18 cellular contexts compared by ENCODE assay signal in genomic region chr2:149422337-149422990, GRCh38.
DNase-seq lines count a peak whose midpoint lies in the region; ATAC-seq, FAIRE-seq and TF ChIP-seq lines count a peak whose summit lies in the region.
"Had no signal": no experiment of that assay in that cellular context is flagged by ENCODE, and none has a peak within 500 bp of the region (broad histone marks: within the 10 kb centered on the region; RNA-seq: fewer than 3 reads in every experiment).

No MANE protein-coding gene starts in this region.

- TF ChIP-seq CTCF in astrocyte of the spinal cord (IDR thresholded peaks at IDR 0.05; ENCODE audit: low read depth, low read length), result no peak

- no peak for ATAC-seq in activated T-cell treated with anti-CD3 and anti-CD28 coated beads, Interleukin-2, amount 50 U/mL, for 72 hours (replicated peaks in 1 of 2)
- ATAC-seq in T-helper 17 cell, result no peak
- ATAC-seq: Right ventricle myocardium inferior had no signal

- no peak overlapping the region for H3K27ac Mint-ChIP-seq in activated T-cell treated with anti-CD3 and anti-CD28 coated beads, Interleukin-2, amount 50 U/mL, for 72 hours
- H3K27ac Mint-ChIP-seq in T-helper 17 cell, result no peak overlapping the region
- H3K27ac Mint-ChIP-seq in activated CD4-positive, alpha-beta memory T cell treated with anti-CD3 and anti-CD28 coated beads, Interleukin-2, amount 10 ng/mL, durations not matched to agents 7 days and 5 days, result no peak overlapping the region

- POLR2A ChIA-PET in activated CD4-positive, alpha-beta memory T cell treated with anti-CD3 and anti-CD28 coated beads, Interleukin-2, amount 10 ng/mL, durations not matched to agents 7 days and 5 days (lab: Charles Lee), result no interaction called here

- in situ Hi-C loops in astrocyte of the spinal cord (cut with HindIII; ENCODE audit: low sequenced_read_pairs), result no loop called here

- no peaks in the 10 kb centered on the region for H3K36me3 Mint-ChIP-seq in activated T-cell treated with anti-CD3 and anti-CD28 coated beads, Interleukin-2, amount 50 U/mL, for 72 hours (ENCODE audit: insufficient read depth in 2 of 2)
- peaks cover 2% of the 10 kb centered on the region for H3K36me3 Mint-ChIP-seq in T-helper 17 cell (ENCODE audit: low read depth)
- H3K36me3 Mint-ChIP-seq in activated CD4-positive, alpha-beta memory T cell treated with anti-CD3 and anti-CD28 coated beads, Interleukin-2, amount 10 ng/mL, durations not matched to agents 7 days and 5 days (ENCODE audit: low read depth), result no peaks in the 10 kb centered on the region

- FAIRE-seq in HTR-8/SVneo (lab: Jason Lieb, UNC), result peak; percentile 58

- CTCF ChIA-PET in activated CD4-positive, alpha-beta memory T cell treated with anti-CD3 and anti-CD28 coated beads, Interleukin-2, amount 10 ng/mL, durations not matched to agents 7 days and 5 days (lab: Charles Lee), result no interaction called here

- H3K4me3 Mint-ChIP-seq in activated T-cell treated with anti-CD3 and anti-CD28 coated beads, Interleukin-2, amount 50 U/mL, for 72 hours, result no peak overlapping the region
- no peak overlapping the region for H3K4me3 Mint-ChIP-seq in T-helper 17 cell
- H3K4me3 Mint-ChIP-seq in activated CD4-positive, alpha-beta memory T cell treated with anti-CD3 and anti-CD28 coated beads, Interleukin-2, amount 10 ng/mL, durations not matched to agents 7 days and 5 days, result no peak overlapping the region

- DNase-seq in AG08395 (ENCODE audit: low spot score) (peak; percentile 27), HTR-8/SVneo (ENCODE audit: insufficient read length, low spot score) (no peak), astrocyte of the spinal cord (ENCODE audit: low read depth, low spot score) (peak; percentile 26), kidney tubule cell (ENCODE audit: low spot score) (peak; percentile 76), foreskin melanocyte (no peak), T-helper 17 cell (no peak)
- no peak for DNase-seq in activated T-cell treated with anti-CD3 and anti-CD28 coated beads, Interleukin-2, amount 50 U/mL, for 72 hours
- DNase-seq in activated CD4-positive, alpha-beta memory T cell treated with anti-CD3 and anti-CD28 coated beads, Interleukin-2, amount 10 ng/mL, durations not matched to agents 7 days and 5 days, result no peak
- DNase-seq: ACHN; activated CD4-positive, CD25-positive, alpha-beta regulatory T cell; activated T-cell treated with anti-CD3 and anti-CD28 coated beads, Interleukin-2, amount 50 U/mL, for 48 hours; esophagus squamous epithelium; KG1; NCI-H2171 treated with DMSO at 0.1 percent for 48 hours; nucleus accumbens; stimulated activated CD4-positive, alpha-beta T cell treated with anti-CD3 and anti-CD28 coated beads, Interleukin-4, amount 100 ng/mL, for 24 hours had no signal

- H3K4me3 ChIP-seq in astrocyte of the spinal cord (ENCODE audit: low read depth, low read length), result no peak overlapping the region
- H3K4me3 ChIP-seq: cardiac muscle cell, esophagus squamous epithelium had no signal

- no peaks in the 10 kb centered on the region for H3K4me1 Mint-ChIP-seq in activated T-cell treated with anti-CD3 and anti-CD28 coated beads, Interleukin-2, amount 50 U/mL, for 72 hours (ENCODE audit: low read depth)
- no peaks in the 10 kb centered on the region for H3K4me1 Mint-ChIP-seq in T-helper 17 cell
- H3K4me1 Mint-ChIP-seq in activated CD4-positive, alpha-beta memory T cell treated with anti-CD3 and anti-CD28 coated beads, Interleukin-2, amount 10 ng/mL, durations not matched to agents 7 days and 5 days, result no peaks in the 10 kb centered on the region

- no peaks in the 10 kb centered on the region for H3K9me3 ChIP-seq in T-helper 17 cell (ENCODE audit: control insufficient read depth, low read length, poor library complexity, severe bottlenecking)
- H3K9me3 ChIP-seq: esophagus squamous epithelium had no signal

- peaks cover 20% of the 10 kb centered on the region for H3K27me3 Mint-ChIP-seq in activated T-cell treated with anti-CD3 and anti-CD28 coated beads, Interleukin-2, amount 50 U/mL, for 72 hours (ENCODE audit: low read depth)
- H3K27me3 Mint-ChIP-seq in T-helper 17 cell, result peaks cover 36% of the 10 kb centered on the region
- peaks cover 6% of the 10 kb centered on the region for H3K27me3 Mint-ChIP-seq in activated CD4-positive, alpha-beta memory T cell treated with anti-CD3 and anti-CD28 coated beads, Interleukin-2, amount 10 ng/mL, durations not matched to agents 7 days and 5 days

- peaks cover 0 to 2% of the 10 kb centered on the region in 2 donors for H3K9me3 Mint-ChIP-seq in activated T-cell treated with anti-CD3 and anti-CD28 coated beads, Interleukin-2, amount 50 U/mL, for 72 hours
- no peaks in the 10 kb centered on the region for H3K9me3 Mint-ChIP-seq in activated CD4-positive, alpha-beta memory T cell treated with anti-CD3 and anti-CD28 coated beads, Interleukin-2, amount 10 ng/mL, durations not matched to agents 7 days and 5 days

Comparison
In these comparisons a context has a peak if more than half of its experiments do, and no peak if none do; other contexts are left out.
1. DNase-seq: peak in AG08395 (single experiment), astrocyte of the spinal cord (single experiment) and kidney tubule cell (single experiment); none in HTR-8/SVneo (single experiment), foreskin melanocyte (single experiment), activated T-cell treated with anti-CD3 and anti-CD28 coated beads, Interleukin-2, amount 50 U/mL, for 72 hours (0 of 2), T-helper 17 cell (0 of 3) and activated CD4-positive, alpha-beta memory T cell treated with anti-CD3 and anti-CD28 coated beads, Interleukin-2, amount 10 ng/mL, durations not matched to agents 7 days and 5 days (single experiment).